9 cellular contexts compared by ENCODE assay signal in genomic region chr15:40322531-40323238, GRCh38. TPM values are rescaled to one million over a fixed set of nuclear protein-coding genes. Genes with fewer than 3 reads are reported as not detected.
A peak's percentile ranks its signal among the peaks of the same experiment; 100 is the strongest.
DNase-seq lines count a peak whose midpoint lies in the region; ATAC-seq and TF ChIP-seq lines count a peak whose summit lies in the region.
"Had no signal": no experiment of that assay in that cellular context is flagged by ENCODE, and none has a peak within 500 bp of the region (broad histone marks: within the 10 kb centered on the region; RNA-seq: fewer than 3 reads in every experiment).

No MANE protein-coding gene starts in this region.

- H3K4ac ChIP-seq in H9 (ENCODE audit: low read depth, low read length): no peak overlapping the region

- no peak overlapping the region for H2AK5ac ChIP-seq in H9 (ENCODE audit: insufficient read length, low read length)

- no peak overlapping the region for H2BK5ac ChIP-seq in H9 (ENCODE audit: insufficient read length, low read length)

- no peaks in the 10 kb centered on the region for H4K20me1 ChIP-seq in H9 (ENCODE audit: control insufficient read depth, insufficient read depth, insufficient read length)

- H3K14ac ChIP-seq in H9 (ENCODE audit: insufficient read depth, low read length): no peak overlapping the region; the same call in 1 of the 2 replicates

- no peaks in the 10 kb centered on the region for H3K79me2 ChIP-seq in H9 (ENCODE audit: insufficient read depth, low read length)

- ATAC-seq in gastrocnemius medialis: no peak

- H3K4me2 ChIP-seq in H9 (ENCODE audit: insufficient read depth, insufficient read length, low read length): peak overlapping the region; percentile 48

- no peak overlapping the region for H2BK20ac ChIP-seq in H9 (ENCODE audit: low read depth, low read length, poor library complexity, severe bottlenecking)

- H4K5ac ChIP-seq in H9 (ENCODE audit: insufficient read length, low read depth, low read length): no peak overlapping the region

- H3K23me2 ChIP-seq in H9 (ENCODE audit: insufficient read length, low read depth, low read length, poor library complexity, severe bottlenecking): peaks cover 10% of the 10 kb centered on the region

- DNase-seq in H9: no peak
- peak; percentile 64 to 65 for DNase-seq in SJCRH30
- no peak for DNase-seq in fibroblast of the aortic adventitia (ENCODE audit: low read depth)
- DNase-seq in gastrocnemius medialis: no peak
- no peak for DNase-seq in SK-N-DZ (ENCODE audit: low spot score)
- no peak for DNase-seq in DMS153 (lab: John Stamatoyannopoulos, UW)
- no peak for DNase-seq in T1000 (lab: John Stamatoyannopoulos, UW)
- DNase-seq in HuH-7.5 (ENCODE audit: low spot score): no peak

- TF ChIP-seq POLR2A in gastrocnemius medialis (IDR thresholded peaks at IDR 0.05): no peak

- H3K4me1 Mint-ChIP-seq in H9: peaks cover 46 to 51% of the 10 kb centered on the region in 2 experiments

- H3K18ac ChIP-seq in H9 (ENCODE audit: insufficient read length, low read depth, low read length): no peak overlapping the region

- H3T11ph ChIP-seq in H9 (ENCODE audit: low read length): no peak overlapping the region

- H3K9me3 ChIP-seq in H9 (ENCODE audit: control insufficient read depth, low read depth, low read length) (no peaks in the 10 kb centered on the region), SJCRH30 (replicated peaks) (no peaks in the 10 kb centered on the region), gastrocnemius medialis (no peaks in the 10 kb centered on the region)

- no peak overlapping the region for H3K27ac Mint-ChIP-seq in H9

- H3K36me3 ChIP-seq in SJCRH30 (no peaks in the 10 kb centered on the region), gastrocnemius medialis (peaks cover 0 to 8% of the 10 kb centered on the region in 2 donors)

- H2BK15ac ChIP-seq in H9 (ENCODE audit: low read depth, low read length): no peak overlapping the region

- WGBS in H9 (ENCODE audit: extremely low coverage, insufficient read length, low lambda C conversion rate): no CpG with 5 or more reads among the region's 26 CpGs

- H3K27me3 Mint-ChIP-seq in H9 (ENCODE audit: low read depth): peaks cover 40% of the 10 kb centered on the region

- H2BK120ac ChIP-seq in H9 (ENCODE audit: low read depth, low read length, poor library complexity, severe bottlenecking): no peak overlapping the region

- H3K9ac ChIP-seq in H9 (ENCODE audit: extremely low read depth, insufficient read length, low read length): no peak overlapping the region

- H3K27ac ChIP-seq in H9 (ENCODE audit: insufficient read length, low read depth, low read length): no peak overlapping the region
- H3K27ac ChIP-seq in SJCRH30: peak overlapping the region; percentile 38; the same call in 1 of the 2 replicates
- peak overlapping the region; percentile 70 to 88 (median 82) for H3K27ac ChIP-seq in gastrocnemius medialis

- TF ChIP-seq CTCF in H9 (conservative IDR thresholded peaks at IDR 0.05) (no peak), fibroblast of the aortic adventitia (IDR thresholded peaks at IDR 0.05; ENCODE audit: insufficient read depth, low read length) (no peak), gastrocnemius medialis (IDR thresholded peaks at IDR 0.05 in 4 of 5, conservative IDR thresholded peaks at IDR 0.05 in 1 of 5) (no peak)

- in situ Hi-C loops in gastrocnemius medialis (cut with MboI; ENCODE audit: low sequenced_read_pairs in 4 of 4): no loop called here

- H4K91ac ChIP-seq in H9 (ENCODE audit: insufficient read length, low read depth, low read length): no peak overlapping the region

- no peak overlapping the region for H2AFZ ChIP-seq in H9 (ENCODE audit: low read length)

- H3K4me1 ChIP-seq in H9 (ENCODE audit: insufficient read depth, low read length) (peaks cover 17% of the 10 kb centered on the region; the same call in 1 of the 2 replicates), SJCRH30 (peaks cover 39% of the 10 kb centered on the region), gastrocnemius medialis (peaks cover 25 to 26% of the 10 kb centered on the region in 2 donors)

- H4K8ac ChIP-seq in H9 (replicated peaks; ENCODE audit: insufficient read length, low read depth, low read length): no peak overlapping the region

- H3K56ac ChIP-seq in H9 (ENCODE audit: insufficient read length, low read depth, low read length): no peak overlapping the region

- H2BK12ac ChIP-seq in H9 (ENCODE audit: insufficient read length, low read depth, low read length): no peak overlapping the region

- peaks cover 0 to 9% (median 6%) of the 10 kb centered on the region in 3 experiments; a peak in 4 of 7 replicates for H3K36me3 Mint-ChIP-seq in H9 (ENCODE audit: insufficient read depth in 1 of 3, low read depth in 3 of 3)

- H3K9me3 Mint-ChIP-seq in H9: peaks cover 0 to 6% of the 10 kb centered on the region in 2 experiments; a peak in 1 of 5 replicates

- intact Hi-C loops in gastrocnemius medialis (cut with DNase I; ENCODE audit: low total_unique reads): loop anchor here (1.0 to 5.0 kb wide), 4 partner anchors 17 to 100 kb away; partner anchors contain the start of gene IVD

- H3K27me3 ChIP-seq in H9 (ENCODE audit: insufficient read depth, low read length): no peaks in the 10 kb centered on the region; the same call in 1 of the 2 replicates
- H3K27me3 ChIP-seq in SJCRH30: no peaks in the 10 kb centered on the region
- H3K27me3 ChIP-seq in gastrocnemius medialis: no peaks in the 10 kb centered on the region

- peak overlapping the region; percentile 50 to 82 for H3K4me3 Mint-ChIP-seq in H9

- no peaks in the 10 kb centered on the region for H3K79me1 ChIP-seq in H9 (ENCODE audit: insufficient read depth, low read depth, low read length, poor library complexity, severe bottlenecking)

- H3K23ac ChIP-seq in H9 (ENCODE audit: insufficient read length, low read depth, low read length): no peak overlapping the region

- H3K4me3 ChIP-seq in SJCRH30 (peak overlapping the region; percentile 45), fibroblast of the aortic adventitia (ENCODE audit: low read depth, low read length) (peak overlapping the region; percentile 74), gastrocnemius medialis (peak overlapping the region; percentile 37 to 63 (median 51))

RNA-seq across cellular contexts. Expression of gene INAFM2, which starts 0.8 kb away (rescaled TPM):
- total RNA-seq in H9 (2021): 23.1 and 25.4 TPM in 2 replicates
- 23.4 and 24.1 TPM in 2 replicates for total RNA-seq in SJCRH30 (2014; rRNA removed; shearing (Covaris generic))
- total RNA-seq in fibroblast of the aortic adventitia (ENCODE audit: low replicate concordance): 8.1 and 8.9 TPM in 2 replicates
- 10 to 100 TPM; 17.2 to 28.1 (median 17.7) TPM for total RNA-seq in gastrocnemius medialis
- polyA plus RNA-seq in SK-N-DZ (2014; cell fraction: cytosol; rRNA removed): 13.1 and 14.5 TPM in 2 replicates
- 9.4 and 9.9 TPM in 2 replicates for polyA plus RNA-seq in SK-N-DZ (2014; cell fraction: nucleus; rRNA removed)

RNA-seq across cellular contexts. Expression of gene PLCB2, which starts 14.9 kb away (rescaled TPM):
- total RNA-seq in H9 (2021) (5.7 and 7.4 TPM in 2 replicates), fibroblast of the aortic adventitia (ENCODE audit: low replicate concordance) (0.27 TPM in 1 of 2 replicates, not detected in the other), gastrocnemius medialis (1 to 10 TPM in 2 of 4 donors, under 1 TPM in 1, not detected in 1; 0.72 to 2.0 (median 1.4) TPM)
- 2.0 and 2.9 TPM in 2 replicates for total RNA-seq in SJCRH30 (2014; rRNA removed; shearing (Covaris generic))
- polyA plus RNA-seq in SK-N-DZ (2014; cell fraction: cytosol; rRNA removed): 12.5 and 12.6 TPM in 2 replicates
- polyA plus RNA-seq in SK-N-DZ (2014; cell fraction: nucleus; rRNA removed): 71.1 and 88.9 TPM in 2 replicates

RNA-seq across cellular contexts. Expression of gene CCDC9B, which starts 18.1 kb away (rescaled TPM):
- total RNA-seq in H9 (2021) (0.48 and 0.50 TPM in 2 replicates), fibroblast of the aortic adventitia (ENCODE audit: low replicate concordance) (6.7 and 16.2 TPM in 2 replicates), gastrocnemius medialis (10 to 100 TPM; 14.4 to 55.1 (median 20.5) TPM)
- 2.4 and 3.2 TPM in 2 replicates for total RNA-seq in SJCRH30 (2014; rRNA removed; shearing (Covaris generic))
- 0.39 and 2.8 TPM in 2 replicates for polyA plus RNA-seq in SK-N-DZ (2014; cell fraction: cytosol; rRNA removed)
- polyA plus RNA-seq in SK-N-DZ (2014; cell fraction: nucleus; rRNA removed): 4.7 and 9.8 TPM in 2 replicates

RNA-seq across cellular contexts. Expression of gene PHGR1, which starts 28.1 kb away (rescaled TPM):
- total RNA-seq in H9 (2021) (not detected in 2 replicates), fibroblast of the aortic adventitia (ENCODE audit: low replicate concordance) (not detected in 2 replicates), gastrocnemius medialis (10 to 100 TPM in 1 of 4 donors, not detected in 3; 12.1 TPM)
- not detected in 2 replicates for total RNA-seq in SJCRH30 (2014; rRNA removed; shearing (Covaris generic))
- not detected in 2 replicates for polyA plus RNA-seq in SK-N-DZ (2014; cell fraction: cytosol; rRNA removed)
- not detected in 2 replicates for polyA plus RNA-seq in SK-N-DZ (2014; cell fraction: nucleus; rRNA removed)
- total RNA-seq: RPMI7951 had no signal

RNA-seq across cellular contexts. Expression of gene DISP2, which starts 35.3 kb away (rescaled TPM):
- total RNA-seq in H9 (2021) (0.59 and 1.3 TPM in 2 replicates), fibroblast of the aortic adventitia (ENCODE audit: low replicate concordance) (0.08 and 0.36 TPM in 2 replicates), gastrocnemius medialis (under 1 TPM; 0.02 to 0.12 (median 0.06) TPM)
- 0.22 and 0.38 TPM in 2 replicates for total RNA-seq in SJCRH30 (2014; rRNA removed; shearing (Covaris generic))
- polyA plus RNA-seq in SK-N-DZ (2014; cell fraction: cytosol; rRNA removed): 1.2 and 1.4 TPM in 2 replicates
- 1.0 and 1.7 TPM in 2 replicates for polyA plus RNA-seq in SK-N-DZ (2014; cell fraction: nucleus; rRNA removed)

Comparison
In these comparisons a context has a peak if more than half of its experiments do, and no peak if none do; other contexts are left out.
1. DNase-seq: peak in SJCRH30 (2 of 2); none in H9 (single experiment), fibroblast of the aortic adventitia (single experiment), gastrocnemius medialis (0 of 2), SK-N-DZ (single experiment), DMS153 (single experiment), T1000 (single experiment) and HuH-7.5 (single experiment).
2. Peak in every context shown above with its lines, with median percentiles within 50 percentile points of each other: H3K4me3 ChIP-seq.